Comparison of ENCODE assay signal across 1 cellular context in genomic region chr1:167456500-167456899, GRCh38.
TF ChIP-seq lines count a peak whose summit lies in the region.

No MANE protein-coding gene starts in this region.

TF ChIP-seq in GM12878, 131 proteins besides CTCF, POLR2A, EP300 and RAD21 (continued from another document):
- no peak for TF ChIP-seq ETV6 (conservative IDR thresholded peaks at IDR 0.05 in 1 of 2, IDR thresholded peaks at IDR 0.05 in 1 of 2; ENCODE audit: borderline replicate concordance in 1 of 2, low read depth in 1 of 2)
- TF ChIP-seq ZNF274 (IDR thresholded peaks at IDR 0.05; ENCODE audit: insufficient read depth, insufficient read length) = no peak
- TF ChIP-seq SUPT20H (IDR thresholded peaks at IDR 0.05; ENCODE audit: borderline replicate concordance, control insufficient read depth, low read depth, low read length) = no peak
- TF ChIP-seq ZNF207 (IDR thresholded peaks at IDR 0.05; ENCODE audit: borderline replicate concordance) = no peak
- no peak for TF ChIP-seq POLR2AphosphoS5 (IDR thresholded peaks at IDR 0.05; ENCODE audit: low read length)
